Comparison of ENCODE assay signal across 17 cellular contexts in the genomic region with DNA sequence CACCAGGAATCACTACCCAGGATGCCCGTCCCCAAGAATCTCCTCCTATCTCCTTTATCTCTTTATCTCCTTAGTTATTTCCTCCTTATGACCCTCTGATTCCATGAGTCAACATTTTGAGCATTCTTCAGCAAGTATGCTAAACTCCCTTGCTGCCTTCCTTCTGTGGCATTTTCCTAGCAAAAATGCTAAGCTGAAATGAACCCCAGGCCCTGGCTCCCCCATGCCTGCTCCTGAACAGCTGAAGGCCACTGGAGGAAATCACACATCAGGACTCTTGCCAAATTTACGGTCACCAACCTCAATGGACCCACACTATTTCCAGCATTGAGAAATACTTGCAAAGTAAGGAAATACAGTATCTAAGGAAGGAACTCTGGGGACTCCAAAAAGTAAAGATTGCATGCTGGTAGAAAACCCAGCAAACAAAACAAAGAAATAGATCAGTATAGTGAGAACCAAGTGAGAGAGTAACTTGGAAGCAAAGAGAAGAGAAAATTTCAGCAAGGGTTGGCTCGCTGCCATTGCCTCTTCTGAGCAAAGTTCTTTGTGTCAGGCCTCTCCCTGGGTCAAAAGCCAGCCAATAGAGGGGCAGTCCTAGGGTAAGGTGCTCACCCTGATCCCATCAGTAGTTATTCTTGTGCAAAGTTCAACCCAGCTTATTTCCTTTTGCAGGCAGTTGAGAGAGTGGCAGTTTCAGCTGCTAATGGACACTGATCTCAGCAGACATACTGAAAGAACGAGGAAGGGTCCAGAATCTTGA. TPM values are rescaled to one million over a fixed set of nuclear protein-coding genes. Genes with fewer than 3 reads are reported as not detected.
DNase-seq lines count a peak whose midpoint lies in the region; ATAC-seq and TF ChIP-seq lines count a peak whose summit lies in the region.
"Had no signal": no experiment of that assay in that cellular context is flagged by ENCODE, and none has a peak within 500 bp of the region (broad histone marks: within the 10 kb centered on the region; RNA-seq: fewer than 3 reads in every experiment).

No MANE protein-coding gene starts in this region.

- no peaks in the 10 kb centered on the region for H3K36me3 Mint-ChIP-seq in endodermal cell (ENCODE audit: low read depth)
- H3K36me3 Mint-ChIP-seq: stimulated activated effector memory CD8-positive, alpha-beta T cell treated with anti-CD3 and anti-CD28 coated beads, Interleukin-12 subunit alpha, Interleukin-12 subunit beta, amount 100 ng/mL, for 72 hours had no signal

- DNase-seq in AG20443 (ENCODE audit: low spot score) (peak; percentile 24), LHCN-M2 (ENCODE audit: low read depth) (peak; percentile 14), endodermal cell (no peak), myocyte (ENCODE audit: low read depth) (peak; percentile 34), ecto neural progenitor cell (ENCODE audit: low spot score) (no peak), amygdala (lab: John Stamatoyannopoulos, UW) (no peak)
- no peak for DNase-seq in activated T-cell treated with anti-CD3 and anti-CD28 coated beads, Interleukin-2, amount 50 U/mL, for 1 hour
- DNase-seq: GOT3; NCI-H2227 treated with DMSO at 0.1 percent for 48 hours; OCI-M1; stimulated activated CD4-positive, alpha-beta T cell treated with anti-CD3 and anti-CD28 coated beads, Interleukin-4, amount 100 ng/mL, for 1 hour; T-helper 17 cell had no signal

- H3K4me3 ChIP-seq in endodermal cell (ENCODE audit: low read length), result peak overlapping the region; percentile 39
- H3K4me3 ChIP-seq: BLaER1, cardiac muscle cell had no signal

- 76 to 83% methylated on average over 2 to 4 of the region's 4 CpGs for WGBS in endodermal cell (ENCODE audit: insufficient coverage in 1 of 2, insufficient read length in 1 of 2), 2 experiments

- no peaks in the 10 kb centered on the region for H3K27me3 ChIP-seq in endodermal cell (ENCODE audit: control insufficient read depth, insufficient read depth, low read length, poor library complexity, severe bottlenecking)
- H3K27me3 ChIP-seq: BLaER1 had no signal

- H3K36me3 ChIP-seq in endodermal cell (ENCODE audit: control insufficient read depth, insufficient read depth, low read length), result no peaks in the 10 kb centered on the region
- H3K36me3 ChIP-seq: BLaER1, cardiac muscle cell had no signal

- peaks cover 11% of the 10 kb centered on the region for H3K27me3 Mint-ChIP-seq in endodermal cell (ENCODE audit: insufficient read depth)

- peaks cover 5% of the 10 kb centered on the region for H3K4me1 ChIP-seq in endodermal cell (ENCODE audit: control insufficient read depth, insufficient read depth, low read length)

- H3K4me1 Mint-ChIP-seq in endodermal cell, result peaks cover 12% of the 10 kb centered on the region
- H3K4me1 Mint-ChIP-seq: stimulated activated effector memory CD8-positive, alpha-beta T cell treated with anti-CD3 and anti-CD28 coated beads, Interleukin-12 subunit alpha, Interleukin-12 subunit beta, amount 100 ng/mL, for 72 hours; T-helper 17 cell had no signal

- peaks cover 3% of the 10 kb centered on the region for H3K9me3 Mint-ChIP-seq in endodermal cell
- H3K9me3 Mint-ChIP-seq: stimulated activated effector memory CD8-positive, alpha-beta T cell treated with anti-CD3 and anti-CD28 coated beads, Interleukin-12 subunit alpha, Interleukin-12 subunit beta, amount 100 ng/mL, for 72 hours had no signal

- H3K27ac ChIP-seq in endodermal cell (ENCODE audit: low read depth, low read length), result no peak overlapping the region
- H3K27ac ChIP-seq: BLaER1, cardiac muscle cell had no signal

- TF ChIP-seq CTCF in endodermal cell (conservative IDR thresholded peaks at IDR 0.05), result no peak

- ATAC-seq in GM18867 (IDR thresholded peaks at IDR 0.05; ENCODE audit: unreplicated experiment), result no peak
- ATAC-seq: stimulated activated effector memory CD8-positive, alpha-beta T cell treated with anti-CD3 and anti-CD28 coated beads, Interleukin-12 subunit alpha, Interleukin-12 subunit beta, amount 100 ng/mL, for 72 hours; T-helper 17 cell had no signal

- H3K4me3 Mint-ChIP-seq in endodermal cell, result no peak overlapping the region
- H3K4me3 Mint-ChIP-seq: stimulated activated effector memory CD8-positive, alpha-beta T cell treated with anti-CD3 and anti-CD28 coated beads, Interleukin-12 subunit alpha, Interleukin-12 subunit beta, amount 100 ng/mL, for 72 hours; T-helper 17 cell had no signal

- H3K27ac Mint-ChIP-seq in endodermal cell, result peak overlapping the region; percentile 63
- H3K27ac Mint-ChIP-seq: stimulated activated effector memory CD8-positive, alpha-beta T cell treated with anti-CD3 and anti-CD28 coated beads, Interleukin-12 subunit alpha, Interleukin-12 subunit beta, amount 100 ng/mL, for 72 hours; T-helper 17 cell had no signal

- no peaks in the 10 kb centered on the region for H3K9me3 ChIP-seq in endodermal cell (ENCODE audit: control insufficient read depth, low read length)

- H3K9ac ChIP-seq in endodermal cell (ENCODE audit: extremely low read depth, low read length, poor library complexity, severe bottlenecking), result no peak overlapping the region
- H3K9ac ChIP-seq: BLaER1 had no signal

RNA-seq across cellular contexts. Expression of a gene that starts 5.1 kb away (rescaled TPM):
- total RNA-seq in LHCN-M2 (2014; rRNA removed) (not detected in 2 replicates), endodermal cell (not detected), myocyte (not detected in 2 replicates)
- 0.02 TPM for polyA plus RNA-seq in LHCN-M2 (2012)
- not detected for polyA plus RNA-seq in endodermal cell (2013, experiment 1 of 2)
- not detected for polyA plus RNA-seq in endodermal cell (2013, experiment 2 of 2)
- polyA plus RNA-seq in myocyte (2012), result 0.35 TPM
- total RNA-seq: cardiac muscle cell, pulmonary artery endothelial cell had no signal
- polyA plus RNA-seq: cardiac muscle cell had no signal

Comparison
In these comparisons a context has a peak if more than half of its experiments do, and no peak if none do; other contexts are left out.
1. DNase-seq: peak in AG20443 (single experiment), LHCN-M2 (single experiment) and myocyte (single experiment); none in endodermal cell (single experiment), activated T-cell treated with anti-CD3 and anti-CD28 coated beads, Interleukin-2, amount 50 U/mL, for 1 hour (single experiment), ecto neural progenitor cell (single experiment) and amygdala (0 of 56).